Comparison of ENCODE assay signal across 17 cellular contexts in the genomic region with DNA sequence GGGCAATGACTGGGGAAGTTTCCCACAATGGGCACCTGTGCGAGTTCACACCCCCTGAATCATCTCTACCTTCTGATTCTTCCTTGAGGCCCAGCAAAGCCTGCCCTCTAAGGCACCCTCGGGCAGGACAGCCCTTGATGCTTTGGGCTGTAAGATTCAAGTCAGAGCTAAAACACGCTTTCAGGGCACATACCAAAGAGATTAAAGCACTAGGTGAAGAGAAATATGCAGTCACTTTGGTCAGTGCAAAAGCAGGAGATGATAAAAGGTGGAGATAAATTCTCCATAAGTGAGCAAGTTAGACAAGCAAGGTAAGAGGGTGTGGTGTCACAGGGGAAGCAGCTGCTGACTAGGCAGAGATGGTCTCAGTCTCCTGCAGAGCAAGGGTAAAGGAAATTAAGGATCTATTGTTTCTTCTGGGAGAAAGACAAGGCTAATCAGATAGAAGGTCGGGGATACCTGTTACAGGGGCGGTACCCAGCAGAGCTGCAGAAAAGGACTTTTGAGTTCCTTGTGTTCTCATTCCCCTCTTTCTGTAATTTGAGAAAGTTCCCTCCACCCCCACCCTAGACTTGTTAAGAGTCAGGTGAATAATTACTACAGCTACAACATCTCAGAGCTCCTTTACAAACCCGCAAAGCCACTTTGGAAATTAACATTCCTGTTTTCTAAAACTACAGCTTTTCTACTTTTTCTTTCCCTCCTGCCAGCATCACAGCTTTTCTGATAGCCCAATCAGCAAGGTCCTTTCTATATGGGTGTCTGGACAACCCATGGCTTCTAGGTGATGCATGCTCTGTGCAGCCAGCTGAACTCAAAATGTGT. TPM values are rescaled to one million over a fixed set of nuclear protein-coding genes. Genes with fewer than 3 reads are reported as not detected.
DNase-seq lines count a peak whose midpoint lies in the region; ATAC-seq and TF ChIP-seq lines count a peak whose summit lies in the region.
"Had no signal": no experiment of that assay in that cellular context is flagged by ENCODE, and none has a peak within 500 bp of the region (broad histone marks: within the 10 kb centered on the region; RNA-seq: fewer than 3 reads in every experiment).

No MANE protein-coding gene starts in this region.

- H3K27ac ChIP-seq in foreskin keratinocyte, result peak overlapping the region; percentile 48
- H3K27ac ChIP-seq: BLaER1, body of pancreas, neutrophil had no signal

- no peaks in the 10 kb centered on the region for H3K27me3 ChIP-seq in foreskin keratinocyte
- H3K27me3 ChIP-seq: BLaER1, body of pancreas, neutrophil had no signal

- H3K9me3 Mint-ChIP-seq in nephron progenitor cell, result no peaks in the 10 kb centered on the region
- H3K9me3 Mint-ChIP-seq: immature natural killer cell had no signal

- H3K4me1 ChIP-seq in foreskin keratinocyte, result peaks cover 64% of the 10 kb centered on the region
- H3K4me1 ChIP-seq: BLaER1 had no signal

- peak; percentile 27 for TF ChIP-seq CTCF in foreskin keratinocyte (conservative IDR thresholded peaks at IDR 0.05)
- TF ChIP-seq CTCF in nephron progenitor cell (IDR thresholded peaks at IDR 0.05), result no peak

- DNase-seq in Caki2 (ENCODE audit: low read depth) (peak; percentile 28), M059J (ENCODE audit: low read depth) (peak; percentile 70), foreskin keratinocyte (peak; percentile 99 to 100), nephron progenitor cell (no peak), NCI-H82 treated with DMSO at 0.1 percent for 48 hours (lab: John Stamatoyannopoulos, UW; ENCODE audit: unreplicated experiment) (no peak), activated gamma-delta T cell (lab: John Stamatoyannopoulos, UW) (no peak)
- no peak for DNase-seq in activated CD4-positive, alpha-beta T cell treated with anti-CD3 and anti-CD28 coated beads for 1 hour
- DNase-seq: activated CD4-positive, alpha-beta T cell treated with anti-CD3 and anti-CD28 coated beads for 36 hours; body of pancreas; immature natural killer cell; NCI-H1092 treated with DMSO at 0.1 percent for 48 hours; NK-92 treated with Interleukin-12 subunit alpha and Interleukin-12 subunit beta, amount 100 ng/mL, for 24 hours; stimulated activated CD4-positive, alpha-beta T cell treated with anti-CD3 and anti-CD28 coated beads, Interleukin-15, amount 100 ng/mL, for 24 hours; stimulated activated CD8-positive, alpha-beta memory T cell treated with anti-CD3 and anti-CD28 coated beads, Interleukin-4, amount 100 ng/mL, for 48 hours had no signal

- H3K27me3 Mint-ChIP-seq in nephron progenitor cell (ENCODE audit: low read depth, poor library complexity), result no peaks in the 10 kb centered on the region

- in situ Hi-C loops in Caki2 (cut with HindIII; ENCODE audit: low pct_unique_long_range_greater_than_20kb, low sequenced_read_pairs), result no loop called here

- peaks cover 53% of the 10 kb centered on the region for H3K36me3 Mint-ChIP-seq in nephron progenitor cell (ENCODE audit: low read depth)

- H3K27ac Mint-ChIP-seq in nephron progenitor cell, result peak overlapping the region; percentile 16
- H3K27ac Mint-ChIP-seq: activated CD4-positive, alpha-beta T cell treated with anti-CD3 and anti-CD28 coated beads for 36 hours had no signal

- ATAC-seq in foreskin keratinocyte, result peak; percentile 80
- no peak for ATAC-seq in HG02623 (IDR thresholded peaks at IDR 0.05; ENCODE audit: unreplicated experiment)
- ATAC-seq: activated CD4-positive, alpha-beta T cell treated with anti-CD3 and anti-CD28 coated beads for 36 hours; body of pancreas had no signal

- peaks cover 56% of the 10 kb centered on the region for H3K4me1 Mint-ChIP-seq in nephron progenitor cell
- H3K4me1 Mint-ChIP-seq: immature natural killer cell had no signal

- H3K4me3 Mint-ChIP-seq in nephron progenitor cell, result no peak overlapping the region
- H3K4me3 Mint-ChIP-seq: activated CD4-positive, alpha-beta T cell treated with anti-CD3 and anti-CD28 coated beads for 36 hours; immature natural killer cell had no signal

RNA-seq across cellular contexts. Expression of gene PDLIM1, which starts 26.4 kb away (rescaled TPM):
- total RNA-seq in Caki2 (2014; rRNA removed; shearing (Covaris generic); ENCODE audit: low replicate concordance), result 14.8 and 16.9 TPM in 2 replicates
- 55.3 and 69.1 TPM in 2 replicates for total RNA-seq in M059J (2014; rRNA removed; shearing (Covaris generic))
- total RNA-seq in foreskin keratinocyte, result 256 and 304 TPM in 2 replicates
- polyA plus RNA-seq in foreskin keratinocyte, result 366 and 431 TPM in 2 replicates

Comparison
In these comparisons a context has a peak if more than half of its experiments do, and no peak if none do; other contexts are left out.
1. DNase-seq: peak in Caki2 (single experiment), M059J (single experiment) and foreskin keratinocyte (2 of 2); none in nephron progenitor cell (single experiment), NCI-H82 treated with DMSO at 0.1 percent for 48 hours (single experiment), activated gamma-delta T cell (single experiment) and activated CD4-positive, alpha-beta T cell treated with anti-CD3 and anti-CD28 coated beads for 1 hour (single experiment).